ENCODE assay signal across 18 cellular contexts in genomic region chr17:39792523-39793221, GRCh38. TPM values are rescaled to one million over a fixed set of nuclear protein-coding genes. Genes with fewer than 3 reads are reported as not detected.
A peak's percentile ranks its signal among the peaks of the same experiment; 100 is the strongest.
DNase-seq lines count a peak whose midpoint lies in the region; ATAC-seq, FAIRE-seq and TF ChIP-seq lines count a peak whose summit lies in the region.
"Had no signal": no experiment of that assay in that cellular context is flagged by ENCODE, and none has a peak within 500 bp of the region (broad histone marks: within the 10 kb centered on the region; RNA-seq: fewer than 3 reads in every experiment).

No MANE protein-coding gene starts in this region.

- H3K36me3 Mint-ChIP-seq in activated CD8-positive, alpha-beta T cell treated with anti-CD3 and anti-CD28 coated beads for 36 hours (ENCODE audit: low read depth), result peaks cover 49% of the 10 kb centered on the region
- H3K36me3 Mint-ChIP-seq in naive thymus-derived CD4-positive, alpha-beta T cell, result peaks cover 13 to 35% (median 30%) of the 10 kb centered on the region in 5 donors

- no peaks in the 10 kb centered on the region for H3K27me3 Mint-ChIP-seq in activated CD8-positive, alpha-beta T cell treated with anti-CD3 and anti-CD28 coated beads for 36 hours
- H3K27me3 Mint-ChIP-seq in naive thymus-derived CD4-positive, alpha-beta T cell, result no peaks in the 10 kb centered on the region

- CTCF ChIA-PET in activated CD8-positive, alpha-beta T cell treated with anti-CD3 and anti-CD28 coated beads for 36 hours (lab: Charles Lee), result interaction anchor here (0.8 to 3.2 kb wide), 12 partner anchors 12 to 188 kb away, joined by 3 to 14 read pairs (median 4); partner anchors contain the start of genes MIEN1 and PSMD3
- CTCF ChIA-PET in naive thymus-derived CD4-positive, alpha-beta T cell (lab: Charles Lee), result interaction anchor here (0.6 to 2.1 kb wide), 9 partner anchors 16 to 170 kb away, joined by 3 to 10 read pairs (median 5); no protein-coding TSS in a partner anchor

- POLR2A ChIA-PET in activated CD8-positive, alpha-beta T cell treated with anti-CD3 and anti-CD28 coated beads for 36 hours (lab: Charles Lee), result interaction anchor here (0.5 to 5.2 kb wide), 19 partner anchors 12 to 181 kb away, joined by 3 to 21 read pairs (median 5); partner anchors contain the start of gene IKZF3
- POLR2A ChIA-PET in naive thymus-derived CD4-positive, alpha-beta T cell (lab: Charles Lee), result interaction anchor here (0.9 to 7.7 kb wide), 18 partner anchors 8 to 348 kb away, joined by 3 to 48 read pairs (median 6); partner anchors contain the start of genes CASC3, IKZF3 and PGAP3

- TF ChIP-seq POLR2A in breast epithelium (IDR thresholded peaks at IDR 0.05), result no peak

- H3K9me3 ChIP-seq in naive thymus-derived CD4-positive, alpha-beta T cell (ENCODE audit: control insufficient read depth in 2 of 3, low read length in 3 of 3), result no peaks in the 10 kb centered on the region
- H3K9me3 ChIP-seq in breast epithelium, result no peaks in the 10 kb centered on the region
- H3K9me3 ChIP-seq: testis had no signal

- H3K4me3 ChIP-seq in naive thymus-derived CD4-positive, alpha-beta T cell (ENCODE audit: low read length), result peak overlapping the region; percentile 2
- no peak overlapping the region for H3K4me3 ChIP-seq in breast epithelium
- H3K4me3 ChIP-seq: testis had no signal

- intact Hi-C loops in activated CD8-positive, alpha-beta T cell treated with anti-CD3 and anti-CD28 coated beads for 36 hours (cut with micrococcal nuclease), result loop anchor here (2.0 to 5.0 kb wide), 3 partner anchors 18 to 50 kb away; no protein-coding TSS in a partner anchor
- intact Hi-C loops in naive thymus-derived CD4-positive, alpha-beta T cell (cut with micrococcal nuclease), result loop anchor here (1.0 to 5.0 kb wide), 4 partner anchors 14 to 70 kb away; partner anchors contain the start of gene IKZF3 (in 1 of the 2)
- intact Hi-C loops in breast epithelium (cut with DNase I; ENCODE audit: low total_unique reads), result no loop called here

- no peak for TF ChIP-seq CTCF in activated CD8-positive, alpha-beta T cell treated with anti-CD3 and anti-CD28 coated beads for 36 hours (IDR thresholded peaks at IDR 0.05)
- no peak for TF ChIP-seq CTCF in breast epithelium (IDR thresholded peaks at IDR 0.05)

- H3K4me1 Mint-ChIP-seq in activated CD8-positive, alpha-beta T cell treated with anti-CD3 and anti-CD28 coated beads for 36 hours (ENCODE audit: low read depth), result peaks cover 63% of the 10 kb centered on the region
- peaks cover 39 to 76% (median 71%) of the 10 kb centered on the region in 7 donors for H3K4me1 Mint-ChIP-seq in naive thymus-derived CD4-positive, alpha-beta T cell

- H3K9me3 Mint-ChIP-seq in activated CD8-positive, alpha-beta T cell treated with anti-CD3 and anti-CD28 coated beads for 36 hours, result peaks cover 1% of the 10 kb centered on the region
- peaks cover 0 to 4% (median 0%) of the 10 kb centered on the region in 11 donors for H3K9me3 Mint-ChIP-seq in naive thymus-derived CD4-positive, alpha-beta T cell

- FAIRE-seq in GM18507 (lab: Jason Lieb, UNC), result peak; percentile 84
- FAIRE-seq: frontal cortex had no signal

- DNase-seq in DMS79 treated with DMSO at 0.1 percent for 48 hours (lab: John Stamatoyannopoulos, UW) (peak; percentile 22), DMS79 (lab: John Stamatoyannopoulos, UW) (no peak), GM18507 (ENCODE audit: extremely low spot score, insufficient read length, low read depth) (no peak), breast epithelium (ENCODE audit: low spot score in 2 of 2) (no peak), NCI-H2107 (lab: John Stamatoyannopoulos, UW) (no peak)
- no peak for DNase-seq in activated CD8-positive, alpha-beta T cell treated with anti-CD3 and anti-CD28 coated beads for 36 hours
- no peak for DNase-seq in naive thymus-derived CD4-positive, alpha-beta T cell
- DNase-seq: activated CD4-positive, alpha-beta T cell treated with anti-CD3 and anti-CD28 coated beads, Interleukin-2, amount 50 U/mL, for 4 hours; NCI-H187; NCI-H69; RPMI8226; stimulated activated CD4-positive, alpha-beta T cell treated with anti-CD3 and anti-CD28 coated beads, Interleukin-15, amount 100 ng/mL, for 24 hours; testis had no signal

- H3K27ac ChIP-seq in naive thymus-derived CD4-positive, alpha-beta T cell (ENCODE audit: low read depth, low read length), result peak overlapping the region; percentile 65
- no peak overlapping the region for H3K27ac ChIP-seq in breast epithelium
- H3K27ac ChIP-seq: 22Rv1, testis had no signal

- ATAC-seq in activated CD8-positive, alpha-beta T cell treated with anti-CD3 and anti-CD28 coated beads for 36 hours, result peak; percentile 17
- ATAC-seq in naive thymus-derived CD4-positive, alpha-beta T cell, result no peak
- no peak for ATAC-seq in HG03196 (IDR thresholded peaks at IDR 0.05; ENCODE audit: unreplicated experiment)

- H3K27ac Mint-ChIP-seq in activated CD8-positive, alpha-beta T cell treated with anti-CD3 and anti-CD28 coated beads for 36 hours, result peak overlapping the region; percentile 84
- peak overlapping the region; percentile 80 to 96 (median 93) for H3K27ac Mint-ChIP-seq in naive thymus-derived CD4-positive, alpha-beta T cell

- H3K36me3 ChIP-seq in naive thymus-derived CD4-positive, alpha-beta T cell (ENCODE audit: control insufficient read depth in 2 of 3, insufficient read depth in 3 of 3, low read length in 3 of 3), result peaks cover 0 to 12% (median 10%) of the 10 kb centered on the region in 3 experiments
- no peaks in the 10 kb centered on the region for H3K36me3 ChIP-seq in breast epithelium

- H3K4me1 ChIP-seq in naive thymus-derived CD4-positive, alpha-beta T cell (ENCODE audit: control insufficient read depth in 2 of 2, insufficient read depth in 2 of 2, low read length in 2 of 2), result peaks cover 50 to 51% of the 10 kb centered on the region in 2 donors
- no peaks in the 10 kb centered on the region for H3K4me1 ChIP-seq in breast epithelium
- H3K4me1 ChIP-seq: testis had no signal

- H3K4me3 Mint-ChIP-seq in activated CD8-positive, alpha-beta T cell treated with anti-CD3 and anti-CD28 coated beads for 36 hours, result peak overlapping the region; percentile 37
- H3K4me3 Mint-ChIP-seq in naive thymus-derived CD4-positive, alpha-beta T cell, result peak overlapping the region in 9 of 10 donors; percentile 70 to 82 (median 80)

- no peaks in the 10 kb centered on the region for H3K27me3 ChIP-seq in naive thymus-derived CD4-positive, alpha-beta T cell (ENCODE audit: control insufficient read depth in 2 of 2, insufficient read depth in 2 of 2, low read length in 2 of 2)
- H3K27me3 ChIP-seq in breast epithelium, result no peaks in the 10 kb centered on the region
- H3K27me3 ChIP-seq: testis had no signal

RNA-seq across cellular contexts. Expression of gene GRB7, which starts 54.9 kb away (rescaled TPM):
- total RNA-seq in activated CD8-positive, alpha-beta T cell treated with anti-CD3 and anti-CD28 coated beads for 36 hours, result 1 to 10 TPM in 1 of 2 experiments, not detected in 1; 1.2 TPM
- total RNA-seq in naive thymus-derived CD4-positive, alpha-beta T cell, result under 1 TPM in 1 of 5 experiments, not detected in 4; 0.99 TPM
- not detected for polyA plus RNA-seq in naive thymus-derived CD4-positive, alpha-beta T cell
- total RNA-seq in breast epithelium, result 10 to 100 TPM in 2 of 3 donors, not detected in 1; 27.9 to 69.2 TPM
- total RNA-seq: chondrocyte, frontal cortex had no signal
- polyA plus RNA-seq: neural cell had no signal
